In genomic region chr11:2377511-2378443, GRCh38 we compare ENCODE assay signal across 7 cellular contexts. TPM values are rescaled to one million over a fixed set of nuclear protein-coding genes. Genes with fewer than 3 reads are reported as not detected.
DNase-seq lines count a peak whose midpoint lies in the region; ATAC-seq, FAIRE-seq and TF ChIP-seq lines count a peak whose summit lies in the region.

No MANE protein-coding gene starts in this region.

- TF ChIP-seq POLR2A in GM12891 (IDR thresholded peaks at IDR 0.05; ENCODE audit: low read depth, low read length) = no peak

- DNase-seq in GM12891 (ENCODE audit: insufficient read length, low spot score) (peak; percentile 78), T-helper 1 cell (peak; percentile 38 to 62 (median 54)), astrocyte of the spinal cord (ENCODE audit: low read depth, low spot score) (peak; percentile 58), skeletal muscle cell (ENCODE audit: low read depth) (no peak), NCI-H187 treated with DMSO at 0.1 percent for 48 hours (lab: John Stamatoyannopoulos, UW) (no peak)

- peak; percentile 9 for ATAC-seq in HG02973 (IDR thresholded peaks at IDR 0.05; ENCODE audit: unreplicated experiment)

- peak; percentile 87 for FAIRE-seq in GM12891 (lab: Jason Lieb, UNC)

- H3K4me3 ChIP-seq in astrocyte of the spinal cord (ENCODE audit: low read depth, low read length) (peak overlapping the region; percentile 64), iPS-11a (ENCODE audit: low read depth, low read length) (peak overlapping the region; percentile 87), skeletal muscle cell (ENCODE audit: low read depth, low read length) (peak overlapping the region; percentile 82)

- in situ Hi-C loops in astrocyte of the spinal cord (cut with HindIII; ENCODE audit: low sequenced_read_pairs) = no loop called here

- no peak for TF ChIP-seq CTCF in astrocyte of the spinal cord (IDR thresholded peaks at IDR 0.05; ENCODE audit: low read depth, low read length)

TF ChIP-seq in GM12891, 5 proteins besides CTCF, POLR2A, EP300 and RAD21:
- no peak for TF ChIP-seq POLR2AphosphoS5 (IDR thresholded peaks at IDR 0.05; ENCODE audit: low read depth, low read length)
- TF ChIP-seq TAF1 (IDR thresholded peaks at IDR 0.05; ENCODE audit: low read depth, low read length) = no peak
- TF ChIP-seq POU2F2 (IDR thresholded peaks at IDR 0.05; ENCODE audit: low read depth, low read length) = no peak
- TF ChIP-seq SPI1 (IDR thresholded peaks at IDR 0.05; ENCODE audit: low read depth, low read length) = no peak
- TF ChIP-seq PAX5 (IDR thresholded peaks at IDR 0.05; ENCODE audit: insufficient read depth, low read length, severe bottlenecking) = no peak

RNA-seq across cellular contexts. Expression of gene CD81, which starts 0.7 kb away (rescaled TPM):
- polyA plus RNA-seq in GM12891 (2012; ENCODE audit: low read depth, missing spikeins) = 144 TPM

RNA-seq across cellular contexts. Expression of gene TSSC4, which starts 22.8 kb away (rescaled TPM):
- polyA plus RNA-seq in GM12891 (2012; ENCODE audit: low read depth, missing spikeins) = 28.8 TPM

Comparison
In these comparisons a context has a peak if more than half of its experiments do, and no peak if none do; other contexts are left out.
1. DNase-seq: peak in GM12891 (single experiment), T-helper 1 cell (5 of 5) and astrocyte of the spinal cord (single experiment); none in skeletal muscle cell (single experiment) and NCI-H187 treated with DMSO at 0.1 percent for 48 hours (single experiment).
2. Peak in every context shown above with its lines, with median percentiles within 50 percentile points of each other: H3K4me3 ChIP-seq.